18 cellular contexts compared by ENCODE assay signal in the genomic region with DNA sequence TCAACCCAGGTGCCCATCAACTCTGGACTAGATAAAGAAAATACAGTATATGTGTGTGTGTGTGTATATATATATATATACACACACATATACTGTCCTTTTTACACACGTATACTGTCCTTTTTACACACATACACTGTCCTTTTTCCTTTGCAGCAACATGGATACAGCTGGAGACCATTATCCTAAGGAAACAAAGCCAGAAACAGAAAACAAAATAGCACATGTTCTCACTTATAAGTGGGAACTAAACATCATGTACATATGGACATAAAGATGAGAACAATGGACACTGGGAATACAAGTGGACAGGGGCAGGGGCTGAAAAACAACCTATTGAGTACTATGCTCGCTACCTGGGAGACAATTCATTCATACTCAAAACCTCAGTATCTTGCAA.
"Had no signal": no experiment of that assay in that cellular context is flagged by ENCODE, and none has a peak within 500 bp of the region (broad histone marks: within the 10 kb centered on the region; RNA-seq: fewer than 3 reads in every experiment).

No MANE protein-coding gene starts in this region.

- H3K27me3 Mint-ChIP-seq: type B pancreatic cell had no signal

- H3K27me3 ChIP-seq: gastroesophageal sphincter, heart left ventricle, neural progenitor cell, testis had no signal

- H3K4me3 Mint-ChIP-seq: brain, neural progenitor cell, type B pancreatic cell had no signal

- FAIRE-seq: kidney had no signal

- H3K9me3 Mint-ChIP-seq: neural progenitor cell, type B pancreatic cell had no signal

- DNase-seq: activated CD4-positive, alpha-beta T cell treated with anti-CD3 and anti-CD28 coated beads, Interleukin-2, amount 50 U/mL, for 4 hours; activated CD4-positive, CD25-positive, alpha-beta regulatory T cell; activated naive CD4-positive, alpha-beta T cell; activated T-cell treated with anti-CD3 and anti-CD28 coated beads, Interleukin-2, amount 50 U/mL, for 1 hour; anterior cingulate cortex; caudate nucleus; heart left ventricle; left ventricle myocardium superior; stimulated activated CD4-positive, alpha-beta T cell treated with anti-CD3 and anti-CD28 coated beads, Interleukin-15, amount 100 ng/mL, for 24 hours; stimulated activated CD4-positive, alpha-beta T cell treated with anti-CD3 and anti-CD28 coated beads, Interleukin-2, amount 100 ng/mL, for 48 hours; testis had no signal

- H3K36me3 ChIP-seq: gastroesophageal sphincter, neural progenitor cell, prostate gland had no signal

- H3K27ac ChIP-seq: gastroesophageal sphincter, heart left ventricle, neural progenitor cell, prostate gland, SK-N-MC, testis had no signal

- H3K4me1 ChIP-seq: gastroesophageal sphincter, prostate gland had no signal

- H3K27ac Mint-ChIP-seq: brain, neural progenitor cell, type B pancreatic cell had no signal

- H3K4me3 ChIP-seq: gastroesophageal sphincter, heart left ventricle, neural progenitor cell, prostate gland, SK-N-MC, testis had no signal

- H3K4me2 ChIP-seq: neural progenitor cell had no signal

- H3K9me3 ChIP-seq: gastroesophageal sphincter, heart left ventricle, prostate gland, testis had no signal

- H2AFZ ChIP-seq: neural progenitor cell had no signal

- H3K36me3 Mint-ChIP-seq: brain, neural progenitor cell, type B pancreatic cell had no signal
